ENCODE assay signal across 19 cellular contexts in the genomic region with DNA sequence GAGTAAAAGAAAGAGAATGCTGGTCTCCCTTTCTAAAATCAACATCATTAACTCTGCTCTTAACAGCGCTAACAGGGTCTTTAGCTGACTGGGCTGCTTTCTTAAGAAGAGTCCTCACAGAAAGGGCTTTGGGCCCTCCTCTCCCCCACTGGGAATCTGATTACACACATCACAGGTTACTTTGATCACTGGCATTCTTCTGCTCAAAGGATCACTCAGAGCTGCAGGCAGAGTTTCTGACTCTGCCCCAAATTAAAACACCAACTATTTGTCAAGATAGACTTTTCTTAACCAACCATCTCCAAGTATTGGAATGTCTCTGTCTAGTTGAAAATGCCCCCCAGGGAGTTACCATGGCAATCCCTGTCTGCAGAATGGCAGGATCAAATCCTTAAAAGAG. TPM values are rescaled to one million over a fixed set of nuclear protein-coding genes. Genes with fewer than 3 reads are reported as not detected.
"Had no signal": no experiment of that assay in that cellular context is flagged by ENCODE, and none has a peak within 500 bp of the region (broad histone marks: within the 10 kb centered on the region; RNA-seq: fewer than 3 reads in every experiment).

No MANE protein-coding gene starts in this region.

- H3K4me1 Mint-ChIP-seq: activated B cell treated with CpG ODN at 0.5 μM for 24 hours; activated CD4-positive, alpha-beta T cell treated with anti-CD3 and anti-CD28 coated beads, Interleukin-2, amount 10 ng/mL, durations not matched to agents 24 days and 14 days; stimulated activated naive CD8-positive, alpha-beta T cell treated with anti-CD3 and anti-CD28 coated beads, Interleukin-15, amount 100 ng/mL, for 72 hours had no signal

- H3K4me3 Mint-ChIP-seq: activated B cell treated with CpG ODN at 0.5 μM for 24 hours; activated CD4-positive, alpha-beta T cell treated with anti-CD3 and anti-CD28 coated beads, Interleukin-2, amount 10 ng/mL, durations not matched to agents 24 days and 14 days; activated CD8-positive, alpha-beta T cell treated with anti-CD3 and anti-CD28 coated beads, Interleukin-2, amount 10 ng/mL, durations not matched to agents 7 days and 5 days; activated naive CD8-positive, alpha-beta T cell; neural crest cell; stimulated activated naive CD8-positive, alpha-beta T cell treated with anti-CD3 and anti-CD28 coated beads, Interleukin-15, amount 100 ng/mL, for 72 hours had no signal

- H3K36me3 ChIP-seq: heart left ventricle, pancreas, upper lobe of right lung had no signal

- H3K9me3 ChIP-seq: heart left ventricle, pancreas, upper lobe of right lung had no signal

- H3K36me3 Mint-ChIP-seq: activated naive CD8-positive, alpha-beta T cell had no signal

- H3K27me3 Mint-ChIP-seq: stimulated activated naive CD8-positive, alpha-beta T cell treated with anti-CD3 and anti-CD28 coated beads, Interleukin-15, amount 100 ng/mL, for 72 hours had no signal

- H3K4me1 ChIP-seq: pancreas, upper lobe of right lung had no signal

- H3K4me3 ChIP-seq: heart left ventricle, pancreas, upper lobe of right lung had no signal

- DNase-seq: activated B cell treated with CpG ODN at 0.5 μM for 24 hours; activated CD4-positive, alpha-beta T cell treated with anti-CD3 and anti-CD28 coated beads, Interleukin-2, amount 10 ng/mL, durations not matched to agents 24 days and 14 days; activated CD8-positive, alpha-beta memory T cell treated with anti-CD3 and anti-CD28 coated beads, Interleukin-2, amount 50 U/mL, for 4 hours; activated CD8-positive, alpha-beta T cell treated with anti-CD3 and anti-CD28 coated beads, Interleukin-2, amount 10 ng/mL, durations not matched to agents 7 days and 5 days; activated gamma-delta T cell; activated T-cell treated with anti-CD3 and anti-CD28 coated beads, Interleukin-2, amount 50 U/mL, for 48 hours; amniotic stem cell; effector memory CD4-positive, alpha-beta T cell; heart left ventricle; pancreas; stimulated activated CD4-positive, alpha-beta T cell treated with anti-CD3 and anti-CD28 coated beads, Interleukin-1b, Interleukin-23, amount 100 ng/mL, for 48 hours; stimulated activated naive CD8-positive, alpha-beta T cell treated with anti-CD3 and anti-CD28 coated beads, Interleukin-15, amount 100 ng/mL, for 72 hours; T-helper 2 cell; upper lobe of right lung had no signal

- H3K9me3 Mint-ChIP-seq: activated B cell treated with CpG ODN at 0.5 μM for 24 hours; activated CD4-positive, alpha-beta T cell treated with anti-CD3 and anti-CD28 coated beads, Interleukin-2, amount 10 ng/mL, durations not matched to agents 24 days and 14 days; neural crest cell; stimulated activated naive CD8-positive, alpha-beta T cell treated with anti-CD3 and anti-CD28 coated beads, Interleukin-15, amount 100 ng/mL, for 72 hours had no signal

- H3K27ac ChIP-seq: epithelial cell of prostate, heart left ventricle, pancreas, upper lobe of right lung had no signal

- H3K27me3 ChIP-seq: pancreas had no signal

- H3K27ac Mint-ChIP-seq: activated B cell treated with CpG ODN at 0.5 μM for 24 hours; activated CD4-positive, alpha-beta T cell treated with anti-CD3 and anti-CD28 coated beads, Interleukin-2, amount 10 ng/mL, durations not matched to agents 24 days and 14 days; activated CD8-positive, alpha-beta T cell treated with anti-CD3 and anti-CD28 coated beads, Interleukin-2, amount 10 ng/mL, durations not matched to agents 7 days and 5 days; activated naive CD8-positive, alpha-beta T cell; stimulated activated naive CD8-positive, alpha-beta T cell treated with anti-CD3 and anti-CD28 coated beads, Interleukin-15, amount 100 ng/mL, for 72 hours had no signal

RNA-seq across cellular contexts. Expression of gene SIAH3, which starts 31.1 kb away (rescaled TPM):
- total RNA-seq: activated B cell treated with CpG ODN at 0.5 μM for 24 hours; activated CD8-positive, alpha-beta T cell treated with anti-CD3 and anti-CD28 coated beads, Interleukin-2, amount 10 ng/mL, durations not matched to agents 7 days and 5 days; mesenteric fat pad; upper lobe of right lung had no signal
- polyA plus RNA-seq: heart left ventricle, liver, pancreas had no signal
